ENCODE assay signal across 1 cellular context in the genomic region with DNA sequence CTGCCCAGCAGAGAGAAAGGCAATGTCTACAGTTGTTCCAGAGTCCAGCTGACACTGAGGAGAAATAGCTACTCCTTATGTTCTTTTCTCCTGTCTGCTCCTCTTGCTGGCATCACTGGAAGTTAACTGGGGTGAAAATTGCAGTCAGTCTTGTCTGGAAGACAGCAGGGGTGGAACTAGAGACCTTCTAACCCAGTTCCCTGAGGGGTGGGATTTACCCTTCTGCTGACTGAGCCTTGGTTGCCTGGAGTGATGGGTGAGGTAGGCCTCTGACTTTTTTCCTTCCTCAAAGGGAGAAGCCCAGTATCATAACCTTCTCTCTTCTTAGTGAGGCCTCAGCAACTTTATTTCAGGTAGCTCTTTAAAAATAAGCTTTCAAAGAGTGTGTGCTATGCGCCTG.
TF ChIP-seq lines count a peak whose summit lies in the region.

No MANE protein-coding gene starts in this region.

TF ChIP-seq in WTC11, 78 proteins besides CTCF, POLR2A, EP300 and RAD21 (continued from another document):
- TF ChIP-seq ATF2 (CRISPR knock-in tag; IDR thresholded peaks at IDR 0.05; ENCODE audit: borderline replicate concordance, low read depth) (no peak), ZNF532 (CRISPR knock-in tag; IDR thresholded peaks at IDR 0.05; ENCODE audit: borderline replicate concordance) (no peak), SOX15 (CRISPR knock-in tag; IDR thresholded peaks at IDR 0.05) (no peak), ZSCAN18 (CRISPR knock-in tag; IDR thresholded peaks at IDR 0.05) (no peak), TEAD1 (CRISPR knock-in tag; IDR thresholded peaks at IDR 0.05) (no peak), NFE2L1 (CRISPR knock-in tag; IDR thresholded peaks at IDR 0.05) (no peak), ZBTB21 (CRISPR knock-in tag; IDR thresholded peaks at IDR 0.05; ENCODE audit: borderline replicate concordance) (no peak), OVOL2 (CRISPR knock-in tag; IDR thresholded peaks at IDR 0.05; ENCODE audit: borderline replicate concordance) (no peak), ZNF263 (CRISPR knock-in tag; IDR thresholded peaks at IDR 0.05; ENCODE audit: low read depth) (no peak)
- TF ChIP-seq, protein P1, sequence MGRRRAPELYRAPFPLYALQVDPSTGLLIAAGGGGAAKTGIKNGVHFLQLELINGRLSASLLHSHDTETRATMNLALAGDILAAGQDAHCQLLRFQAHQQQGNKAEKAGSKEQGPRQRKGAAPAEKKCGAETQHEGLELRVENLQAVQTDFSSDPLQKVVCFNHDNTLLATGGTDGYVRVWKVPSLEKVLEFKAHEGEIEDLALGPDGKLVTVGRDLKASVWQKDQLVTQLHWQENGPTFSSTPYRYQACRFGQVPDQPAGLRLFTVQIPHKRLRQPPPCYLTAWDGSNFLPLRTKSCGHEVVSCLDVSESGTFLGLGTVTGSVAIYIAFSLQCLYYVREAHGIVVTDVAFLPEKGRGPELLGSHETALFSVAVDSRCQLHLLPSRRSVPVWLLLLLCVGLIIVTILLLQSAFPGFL (CRISPR knock-in tag; IDR thresholded peaks at IDR 0.05; ENCODE audit: borderline replicate concordance): no peak
